22 cellular contexts compared by ENCODE assay signal in the genomic region with DNA sequence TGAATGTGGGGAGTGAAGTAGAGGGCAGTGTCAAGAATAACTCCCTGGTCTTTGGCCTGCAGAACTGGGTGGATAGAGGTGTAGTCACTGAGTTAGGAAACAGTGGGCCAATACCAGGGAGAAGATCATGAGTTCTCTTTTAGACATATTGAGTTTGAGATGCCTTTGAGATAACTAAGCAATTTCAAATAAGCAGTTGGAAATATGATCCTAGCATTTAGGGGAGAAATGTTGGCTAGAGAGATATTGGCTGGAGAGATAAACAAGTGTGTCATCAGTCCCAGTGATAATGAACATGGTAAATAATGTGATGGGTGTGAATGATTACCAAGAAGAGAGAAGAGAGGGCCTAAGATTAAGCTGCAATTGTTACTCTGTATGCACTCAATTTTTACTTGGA.
"Had no signal": no experiment of that assay in that cellular context is flagged by ENCODE, and none has a peak within 500 bp of the region (broad histone marks: within the 10 kb centered on the region; RNA-seq: fewer than 3 reads in every experiment).

No MANE protein-coding gene starts in this region.

- FAIRE-seq: endometrium, kidney, pancreas had no signal

- H3K4me1 ChIP-seq: foreskin keratinocyte, pancreas, spleen, tibial nerve, upper lobe of right lung, vagina had no signal

- DNase-seq: effector memory CD4-positive, alpha-beta T cell; foreskin keratinocyte; immature natural killer cell; kidney; left cardiac atrium; left ventricle myocardium superior; mesenchymal stem cell; midbrain; occipital lobe; pancreas; right cardiac atrium; spleen; stimulated activated CD4-positive, alpha-beta T cell treated with anti-CD3 and anti-CD28 coated beads, Interleukin-15, amount 100 ng/mL, for 24 hours; stimulated activated CD4-positive, alpha-beta T cell treated with anti-CD3 and anti-CD28 coated beads, Interleukin-1b, Interleukin-23, amount 100 ng/mL, for 48 hours; stimulated activated CD4-positive, alpha-beta T cell treated with anti-CD3 and anti-CD28 coated beads, Interleukin-4, amount 100 ng/mL, for 24 hours; upper lobe of right lung had no signal

- H3K27me3 ChIP-seq: foreskin keratinocyte, spleen, upper lobe of right lung, vagina had no signal

- H3K9me3 ChIP-seq: pancreas, spleen, tibial nerve, upper lobe of right lung, vagina had no signal

- H3K36me3 ChIP-seq: pancreas, spleen, tibial nerve, upper lobe of right lung, vagina had no signal

- H3K27ac ChIP-seq: foreskin keratinocyte, pancreas, spleen, tibial nerve, upper lobe of right lung, vagina had no signal

- H3K4me3 ChIP-seq: lung, pancreas, spleen, tibial nerve, upper lobe of right lung, vagina had no signal

- ATAC-seq: esophagus mucosa; foreskin keratinocyte; left cardiac atrium; left ventricle myocardium superior; pancreas; right cardiac atrium; stimulated activated memory B cell treated with anti-CD40 and anti-IgM and Interleukin-4, amounts not matched to agents 10 μg/mL and 1 μg/mL and 100 μg/mL, for 72 hours; upper lobe of right lung had no signal
